ENCODE assay signal across 17 cellular contexts in genomic region chr16:72996291-72997062, GRCh38. TPM values are rescaled to one million over a fixed set of nuclear protein-coding genes. Genes with fewer than 3 reads are reported as not detected.
DNase-seq lines count a peak whose midpoint lies in the region; TF ChIP-seq lines count a peak whose summit lies in the region.
"Had no signal": no experiment of that assay in that cellular context is flagged by ENCODE, and none has a peak within 500 bp of the region (broad histone marks: within the 10 kb centered on the region; RNA-seq: fewer than 3 reads in every experiment).

No MANE protein-coding gene starts in this region.

- no peaks in the 10 kb centered on the region for H3K27me3 Mint-ChIP-seq in chondrocyte (ENCODE audit: low read depth)
- H3K27me3 Mint-ChIP-seq: activated CD4-positive, alpha-beta T cell treated with anti-CD3 and anti-CD28 coated beads, Interleukin-2, amount 10 ng/mL, durations not matched to agents 7 days and 5 days; activated naive CD4-positive, alpha-beta T cell treated with anti-CD3 and anti-CD28 coated beads, Interleukin-2, amount 10 ng/mL, durations not matched to agents 7 days and 5 days; B cell; IgD-negative memory B cell had no signal

- H3K27ac ChIP-seq in HEK293 (ENCODE audit: extremely low read depth, low read depth, low read length) (no peak overlapping the region), subcutaneous abdominal adipose tissue (ENCODE audit: low read depth, low read length) (peak overlapping the region; percentile 59)

- POLR2A ChIA-PET in HEK293 (lab: Yijun Ruan, JAX): no interaction called here

- H3K36me3 ChIP-seq in HEK293 (ENCODE audit: control insufficient read depth in 2 of 2, insufficient read depth in 1 of 2, low read length in 2 of 2) (no peaks in the 10 kb centered on the region), subcutaneous abdominal adipose tissue (ENCODE audit: control insufficient read depth in 5 of 5, insufficient read depth in 5 of 5, low read length in 5 of 5) (no peaks in the 10 kb centered on the region)

- DNase-seq in chondrocyte (ENCODE audit: low spot score) (no peak), mesenteric fat pad (ENCODE audit: low spot score) (peak; percentile 67), NCI-H2227 treated with DMSO at 0.1 percent for 48 hours (lab: John Stamatoyannopoulos, UW) (no peak), NCI-H128 (lab: John Stamatoyannopoulos, UW; ENCODE audit: unreplicated experiment) (no peak)
- no peak for DNase-seq in activated CD8-positive, alpha-beta memory T cell treated with anti-CD3 and anti-CD28 coated beads, Interleukin-2, amount 50 U/mL, for 48 hours
- DNase-seq: activated CD4-positive, alpha-beta T cell treated with anti-CD3 and anti-CD28 coated beads, Interleukin-2, amount 10 ng/mL, durations not matched to agents 7 days and 5 days; activated naive CD4-positive, alpha-beta T cell treated with anti-CD3 and anti-CD28 coated beads, Interleukin-2, amount 10 ng/mL, durations not matched to agents 7 days and 5 days; foreskin melanocyte; natural killer cell; NCI-H2029 treated with DMSO at 0.1 percent for 48 hours; NCI-H69; T-helper 9 cell had no signal

- H3K9me3 ChIP-seq in HEK293 (ENCODE audit: control insufficient read depth, insufficient read depth, low read depth, low read length) (no peaks in the 10 kb centered on the region), subcutaneous abdominal adipose tissue (ENCODE audit: control insufficient read depth in 5 of 5, low read length in 5 of 5) (peaks cover 0 to 5% (median 5%) of the 10 kb centered on the region in 5 donors)

- H3K27ac Mint-ChIP-seq in chondrocyte (ENCODE audit: unreplicated experiment): peak overlapping the region; percentile 74
- H3K27ac Mint-ChIP-seq: activated CD4-positive, alpha-beta T cell treated with anti-CD3 and anti-CD28 coated beads, Interleukin-2, amount 10 ng/mL, durations not matched to agents 7 days and 5 days; activated naive CD4-positive, alpha-beta T cell treated with anti-CD3 and anti-CD28 coated beads, Interleukin-2, amount 10 ng/mL, durations not matched to agents 7 days and 5 days; B cell; natural killer cell had no signal

- H3K9ac ChIP-seq in subcutaneous abdominal adipose tissue (ENCODE audit: low read length in 5 of 5): peak overlapping the region in 1 of 5 donors; percentile 1

- peaks cover 93% of the 10 kb centered on the region for H3K4me1 Mint-ChIP-seq in chondrocyte (ENCODE audit: low read depth)
- H3K4me1 Mint-ChIP-seq: activated CD4-positive, alpha-beta T cell treated with anti-CD3 and anti-CD28 coated beads, Interleukin-2, amount 10 ng/mL, durations not matched to agents 7 days and 5 days; activated naive CD4-positive, alpha-beta T cell treated with anti-CD3 and anti-CD28 coated beads, Interleukin-2, amount 10 ng/mL, durations not matched to agents 7 days and 5 days; B cell had no signal

- H3K4me1 ChIP-seq in HEK293 (ENCODE audit: control insufficient read depth, insufficient read depth, low read length): peaks cover 3% of the 10 kb centered on the region
- H3K4me1 ChIP-seq in subcutaneous abdominal adipose tissue (ENCODE audit: control insufficient read depth in 5 of 5, insufficient read depth in 5 of 5, low read length in 5 of 5): peaks cover 14 to 66% (median 58%) of the 10 kb centered on the region in 5 donors

- H3K36me3 Mint-ChIP-seq in chondrocyte (ENCODE audit: low read depth): no peaks in the 10 kb centered on the region
- H3K36me3 Mint-ChIP-seq: activated naive CD4-positive, alpha-beta T cell treated with anti-CD3 and anti-CD28 coated beads, Interleukin-2, amount 10 ng/mL, durations not matched to agents 7 days and 5 days; natural killer cell had no signal

- H3K4me3 ChIP-seq in HEK293 (ENCODE audit: low read depth, low read length) (no peak overlapping the region), subcutaneous abdominal adipose tissue (ENCODE audit: low read depth in 1 of 5, low read length in 5 of 5) (no peak overlapping the region)
- H3K4me3 ChIP-seq: lung had no signal

- CTCF ChIA-PET in HEK293 (lab: Yijun Ruan, JAX): interaction anchor here (0.7 to 2.4 kb wide), 5 partner anchors 8 to 164 kb away, joined by 3 to 17 read pairs (median 7); no protein-coding TSS in a partner anchor

- no peak for TF ChIP-seq CTCF in HEK293 (tag by site-specific recombination; IDR thresholded peaks at IDR 0.05)
- no peak for TF ChIP-seq CTCF in chondrocyte (IDR thresholded peaks at IDR 0.05)

- no peaks in the 10 kb centered on the region for H3K9me3 Mint-ChIP-seq in chondrocyte (ENCODE audit: low read depth)
- H3K9me3 Mint-ChIP-seq: natural killer cell had no signal

- peaks cover 0 to 3% (median 0%) of the 10 kb centered on the region in 5 donors for H3K27me3 ChIP-seq in subcutaneous abdominal adipose tissue (ENCODE audit: control insufficient read depth in 5 of 5, insufficient read depth in 4 of 5, low read length in 5 of 5)

- no peak overlapping the region for H3K4me3 Mint-ChIP-seq in chondrocyte (ENCODE audit: unreplicated experiment)
- H3K4me3 Mint-ChIP-seq: activated CD4-positive, alpha-beta T cell treated with anti-CD3 and anti-CD28 coated beads, Interleukin-2, amount 10 ng/mL, durations not matched to agents 7 days and 5 days; activated naive CD4-positive, alpha-beta T cell treated with anti-CD3 and anti-CD28 coated beads, Interleukin-2, amount 10 ng/mL, durations not matched to agents 7 days and 5 days; B cell; IgD-negative memory B cell; natural killer cell had no signal

TF ChIP-seq in HEK293, 187 proteins besides CTCF, POLR2A, EP300 and RAD21:
- TF ChIP-seq KLF1 (tag by site-specific recombination; IDR thresholded peaks at IDR 0.05): peak; percentile 79
- TF ChIP-seq ZNF433 (tag by site-specific recombination; IDR thresholded peaks at IDR 0.05; ENCODE audit: low read depth): no peak
- no peak for TF ChIP-seq YY1 (tag by site-specific recombination; IDR thresholded peaks at IDR 0.05)
- no peak for TF ChIP-seq ZNF19 (tag by site-specific recombination; IDR thresholded peaks at IDR 0.05; ENCODE audit: low read depth)
- no peak for TF ChIP-seq KLF8 (tag by site-specific recombination; IDR thresholded peaks at IDR 0.05)
- no peak for TF ChIP-seq ZEB2 (tag by site-specific recombination; IDR thresholded peaks at IDR 0.05)
- 0 out of 2 replicates have a peak, but pooled peaks have one; percentile 55 for TF ChIP-seq PRDM4 (tag by site-specific recombination; IDR thresholded peaks at IDR 0.05)
- no peak for TF ChIP-seq PRDM1 (tag by site-specific recombination; IDR thresholded peaks at IDR 0.05)
- no peak for TF ChIP-seq ZNF670 (tag by site-specific recombination; IDR thresholded peaks at IDR 0.05; ENCODE audit: low read depth)
- TF ChIP-seq ZNF302 (tag by site-specific recombination; IDR thresholded peaks at IDR 0.05; ENCODE audit: low read depth): no peak
- no peak for TF ChIP-seq ZNF791 (tag by site-specific recombination; IDR thresholded peaks at IDR 0.05)
- TF ChIP-seq ZNF837 (tag by site-specific recombination; IDR thresholded peaks at IDR 0.05): no peak

RNA-seq across cellular contexts. Expression of gene ZFHX3, which starts 51.5 kb away (rescaled TPM):
- total RNA-seq in chondrocyte (74.4 to 91.0 TPM (median 86.8 TPM) in 3 replicates), mesenteric fat pad (28.8 TPM)
